In genomic region chr19:14195216-14195615, GRCh38 we compare ENCODE assay signal across 6 cellular contexts. TPM values are rescaled to one million over a fixed set of nuclear protein-coding genes. Genes with fewer than 3 reads are reported as not detected.
DNase-seq lines count a peak whose midpoint lies in the region; ATAC-seq, FAIRE-seq and TF ChIP-seq lines count a peak whose summit lies in the region.
"Not testable (repeated sequence)": the region's sequence is repeated elsewhere in the genome, so short reads cannot be mapped to it uniquely, and the experiment has no call there.
"Had no signal": no experiment of that assay in that cellular context is flagged by ENCODE, and none has a peak within 500 bp of the region (broad histone marks: within the 10 kb centered on the region; RNA-seq: fewer than 3 reads in every experiment).

No MANE protein-coding gene starts in this region.

- not testable (repeated sequence) for ATAC-seq in K562

- WGBS in K562 (ENCODE audit: insufficient coverage, low coverage, missing lambda C conversion rate) = 81% methylated on average over 8 of the region's 12 CpGs

- TF ChIP-seq EP300 in K562 (IDR thresholded peaks at IDR 0.05; ENCODE audit: low read length) = not testable (repeated sequence)

- not testable (repeated sequence) for H3K9me1 ChIP-seq in K562 (ENCODE audit: control insufficient read depth, insufficient read depth, low read length)

- not testable (repeated sequence) for H4K20me1 ChIP-seq in K562 (replicated peaks; ENCODE audit: control insufficient read depth, insufficient read depth, low read length); osteoblast (ENCODE audit: insufficient read depth, low read length)

- not testable (repeated sequence) for TF ChIP-seq CTCF in K562 (IDR thresholded peaks at IDR 0.05 in 2 of 3, conservative IDR thresholded peaks at IDR 0.05 in 1 of 3; ENCODE audit: insufficient read depth in 2 of 3, low read depth in 1 of 3, low read length in 3 of 3); osteoblast (IDR thresholded peaks at IDR 0.05; ENCODE audit: extremely low read depth, low read depth, low read length)

- H3K9ac ChIP-seq in K562 (ENCODE audit: insufficient read depth in 1 of 2, low read depth in 2 of 2, low read length in 2 of 2) = not testable (repeated sequence)

- not testable (repeated sequence) for H3K4me2 ChIP-seq in K562 (ENCODE audit: insufficient read depth, low read length); osteoblast (ENCODE audit: insufficient read depth, low read length)

- not testable (repeated sequence) for TF ChIP-seq POLR2A in K562 (conservative IDR thresholded peaks at IDR 0.05)

- H3K36me3 ChIP-seq in K562 (ENCODE audit: control insufficient read depth, insufficient read depth, low read length); osteoblast (ENCODE audit: insufficient read depth, low read length): not testable (repeated sequence)

- BruUV-seq in K562 (replicated peaks; lab: Mats Ljungman, UMichigan) = not testable (repeated sequence)

- intact Hi-C loops in K562 (cut with micrococcal nuclease) = loop anchor here (10.0 kb wide), 1 partner anchor 290 kb away; no protein-coding TSS in a partner anchor
- intact Hi-C loops in dendritic cell treated with granulocyte-macrophage colony-stimulating factor and Interleukin-4, amounts not matched to agents 40 ng/mL and 50 ng/mL, for 4 days (cut with micrococcal nuclease) = loop anchor here (5.0 kb wide), 1 partner anchor 152 kb away; no protein-coding TSS in a partner anchor
- intact Hi-C loops in head of caudate nucleus (cut with DNase I) = not testable (repeated sequence)

- DNase-seq in activated CD4-positive, alpha-beta T cell treated with anti-CD3 and anti-CD28 coated beads, Interleukin-2, amount 10 ng/mL, durations not matched to agents 7 days and 5 days; K562 (ENCODE audit: extremely low read depth in 1 of 4, low spot score in 3 of 4): not testable (repeated sequence)
- peak in 37 of 42 donors; percentile 26 to 83 (median 60) for DNase-seq in head of caudate nucleus
- peak; percentile 17 for DNase-seq in osteoblast (ENCODE audit: insufficient read length, low spot score, missing footprints)

- H3K79me2 ChIP-seq in K562 (ENCODE audit: control insufficient read depth, insufficient read depth, low read length); osteoblast (ENCODE audit: insufficient read depth, low read length): not testable (repeated sequence)

- H3K4me1 ChIP-seq in K562 (replicated peaks in 1 of 2; ENCODE audit: control insufficient read depth in 2 of 2, insufficient read depth in 2 of 2, low read length in 2 of 2); osteoblast (ENCODE audit: insufficient read depth, low read length): not testable (repeated sequence)

- H3K27ac Mint-ChIP-seq in activated CD4-positive, alpha-beta T cell treated with anti-CD3 and anti-CD28 coated beads, Interleukin-2, amount 10 ng/mL, durations not matched to agents 7 days and 5 days = peak overlapping the region; percentile 38
- peak overlapping the region; percentile 16 for H3K27ac Mint-ChIP-seq in dendritic cell treated with granulocyte-macrophage colony-stimulating factor and Interleukin-4, amounts not matched to agents 40 ng/mL and 50 ng/mL, for 4 days

- H3K27ac ChIP-seq in K562 (ENCODE audit: extremely low read depth, low read depth, low read length); osteoblast (ENCODE audit: low read depth, low read length): not testable (repeated sequence)

- H3K9me3 Mint-ChIP-seq in activated CD4-positive, alpha-beta T cell treated with anti-CD3 and anti-CD28 coated beads, Interleukin-2, amount 10 ng/mL, durations not matched to agents 7 days and 5 days; dendritic cell treated with granulocyte-macrophage colony-stimulating factor and Interleukin-4, amounts not matched to agents 40 ng/mL and 50 ng/mL, for 4 days: not testable (repeated sequence)

- not testable (repeated sequence) for H3K27me3 Mint-ChIP-seq in activated CD4-positive, alpha-beta T cell treated with anti-CD3 and anti-CD28 coated beads, Interleukin-2, amount 10 ng/mL, durations not matched to agents 7 days and 5 days
- peaks cover 18% of the 10 kb centered on the region for H3K27me3 Mint-ChIP-seq in dendritic cell treated with granulocyte-macrophage colony-stimulating factor and Interleukin-4, amounts not matched to agents 40 ng/mL and 50 ng/mL, for 4 days

- not testable (repeated sequence) for FAIRE-seq in K562 (lab: Jason Lieb, UNC)

- H3K4me1 Mint-ChIP-seq in activated CD4-positive, alpha-beta T cell treated with anti-CD3 and anti-CD28 coated beads, Interleukin-2, amount 10 ng/mL, durations not matched to agents 7 days and 5 days = peaks cover 30% of the 10 kb centered on the region
- peaks cover 24% of the 10 kb centered on the region for H3K4me1 Mint-ChIP-seq in dendritic cell treated with granulocyte-macrophage colony-stimulating factor and Interleukin-4, amounts not matched to agents 40 ng/mL and 50 ng/mL, for 4 days (ENCODE audit: low read depth)

- not testable (repeated sequence) for H3K4me3 ChIP-seq in K562; osteoblast (ENCODE audit: insufficient read depth, low read length)

- H3K9me3 ChIP-seq in K562 (replicated peaks; ENCODE audit: control insufficient read depth, insufficient read depth, low read depth, low read length); osteoblast (ENCODE audit: low read depth, low read length): not testable (repeated sequence)

- CTCF ChIA-PET in activated CD4-positive, alpha-beta T cell treated with anti-CD3 and anti-CD28 coated beads, Interleukin-2, amount 10 ng/mL, durations not matched to agents 7 days and 5 days (lab: Charles Lee) = interaction anchor here (3.1 kb wide), 1 partner anchor 154 kb away, joined by 15 read pairs; no protein-coding TSS in a partner anchor
- CTCF ChIA-PET in K562 (lab: Yijun Ruan, JAX; ENCODE audit: low intra/inter-chr PET ratio) = interaction anchor here (1.4 kb wide), 1 partner anchor 124 kb away, joined by 5 read pairs; no protein-coding TSS in a partner anchor

- H3K36me3 Mint-ChIP-seq in activated CD4-positive, alpha-beta T cell treated with anti-CD3 and anti-CD28 coated beads, Interleukin-2, amount 10 ng/mL, durations not matched to agents 7 days and 5 days (ENCODE audit: low read depth); dendritic cell treated with granulocyte-macrophage colony-stimulating factor and Interleukin-4, amounts not matched to agents 40 ng/mL and 50 ng/mL, for 4 days (ENCODE audit: low read depth): not testable (repeated sequence)

- not testable (repeated sequence) for TF ChIP-seq RAD21 in K562 (CRISPR knock-in tag; conservative IDR thresholded peaks at IDR 0.05 in 1 of 2, IDR thresholded peaks at IDR 0.05 in 1 of 2)

- not testable (repeated sequence) for H2AFZ ChIP-seq in K562 (ENCODE audit: low read depth, low read length); osteoblast (ENCODE audit: low read length)

- in situ Hi-C loops in K562 (cut with MboI) = loop anchor here (5.0 kb wide), 2 partner anchors 152 to 282 kb away; partner anchors contain the start of gene PTGER1

- not testable (repeated sequence) for H3K27me3 ChIP-seq in K562 (ENCODE audit: control insufficient read depth in 2 of 2, insufficient read depth in 2 of 2, low read length in 2 of 2); osteoblast (ENCODE audit: insufficient read depth, low read length)

- H3K4me3 Mint-ChIP-seq in activated CD4-positive, alpha-beta T cell treated with anti-CD3 and anti-CD28 coated beads, Interleukin-2, amount 10 ng/mL, durations not matched to agents 7 days and 5 days; dendritic cell treated with granulocyte-macrophage colony-stimulating factor and Interleukin-4, amounts not matched to agents 40 ng/mL and 50 ng/mL, for 4 days: not testable (repeated sequence)

- POLR2A ChIA-PET in activated CD4-positive, alpha-beta T cell treated with anti-CD3 and anti-CD28 coated beads, Interleukin-2, amount 10 ng/mL, durations not matched to agents 7 days and 5 days (lab: Charles Lee); K562 (lab: Yijun Ruan, JAX): not testable (repeated sequence)

RNA-seq across cellular contexts. Expression of gene ADGRL1, which starts 10.8 kb away (rescaled TPM):
- total RNA-seq in activated CD4-positive, alpha-beta T cell treated with anti-CD3 and anti-CD28 coated beads, Interleukin-2, amount 10 ng/mL, durations not matched to agents 7 days and 5 days = 10 to 100 TPM; 12.5 to 14.0 TPM
- 52.8 and 150 TPM in 2 replicates for total RNA-seq in K562 (2011; cell fraction: chromatin; rRNA removed; ENCODE audit: low replicate concordance)
- total RNA-seq in K562 (2011; cell fraction: nucleolus; rRNA removed) = 73.8 and 77.4 TPM in 2 replicates
- total RNA-seq in K562 (2011; cell fraction: nucleoplasm; rRNA removed) = 64.1 and 80.0 TPM in 2 replicates
- total RNA-seq in K562 (2014; rRNA removed) (10.9 TPM in 2 replicates), K562 (2014; rRNA removed; fragmentation: Illumina TruSeq; extraction: Trizol) (2.8 and 3.3 TPM in 2 replicates), K562 (2015; rRNA removed; fragmentation: Illumina TruSeq; extraction: Trizol) (6.7 and 7.6 TPM in 2 replicates), K562 (2021) (33.2 and 37.0 TPM in 2 replicates), osteoblast (2.5 and 2.9 TPM in 2 replicates)
- polyA plus RNA-seq in K562 (2011; rRNA removed) (8.6 and 14.7 TPM in 2 replicates), K562 (2014; fragmentation: Illumina TruSeq; extraction: Trizol) (10.8 and 16.6 TPM in 2 replicates), K562 (2014; fragmentation: Nextera tagmentation; extraction: Ambion mirVana) (under 1 TPM; 0.14 to 0.27 TPM), K562 (2014; rRNA removed) (12.6 and 20.3 TPM in 2 replicates)
- polyA plus RNA-seq in K562 (2011; cell fraction: cytosol; rRNA removed) = 10.0 and 19.9 TPM in 2 replicates
- polyA plus RNA-seq in K562 (2011; cell fraction: nucleus; rRNA removed) = 50.7 and 75.0 TPM in 2 replicates
- 12.4 and 16.3 TPM in 2 replicates for polyA plus RNA-seq in K562 (2012)
- polyA minus RNA-seq in K562 (2011; rRNA and poly(A)+ RNA removed) = 9.3 and 13.3 TPM in 2 replicates
- polyA minus RNA-seq in K562 (2011; cell fraction: cytosol; rRNA and poly(A)+ RNA removed) = 31.3 and 46.7 TPM in 2 replicates
- 17.5 and 24.1 TPM in 2 replicates for polyA minus RNA-seq in K562 (2011; cell fraction: nucleus; rRNA and poly(A)+ RNA removed)
- polyA plus RNA-seq: CD14-positive monocyte had no signal

RNA-seq across cellular contexts. Expression of gene ASF1B, which starts 58.8 kb away (rescaled TPM):
- 100 to 1,000 TPM; 119 to 131 TPM for total RNA-seq in activated CD4-positive, alpha-beta T cell treated with anti-CD3 and anti-CD28 coated beads, Interleukin-2, amount 10 ng/mL, durations not matched to agents 7 days and 5 days
- total RNA-seq in K562 (2011; cell fraction: chromatin; rRNA removed; ENCODE audit: low replicate concordance) = 7.9 and 16.6 TPM in 2 replicates
- total RNA-seq in K562 (2011; cell fraction: nucleolus; rRNA removed) = 18.7 and 23.9 TPM in 2 replicates
- total RNA-seq in K562 (2011; cell fraction: nucleoplasm; rRNA removed) = 14.1 and 22.4 TPM in 2 replicates
- total RNA-seq in K562 (2014; rRNA removed) (54.8 and 85.6 TPM in 2 replicates), K562 (2014; rRNA removed; fragmentation: Illumina TruSeq; extraction: Trizol) (29.4 and 30.7 TPM in 2 replicates), K562 (2015; rRNA removed; fragmentation: Illumina TruSeq; extraction: Trizol) (38.0 and 39.3 TPM in 2 replicates), K562 (2021) (59.6 and 66.6 TPM in 2 replicates), osteoblast (1.1 and 2.7 TPM in 2 replicates)
- polyA plus RNA-seq in K562 (2011; rRNA removed) (43.1 and 69.4 TPM in 2 replicates), K562 (2014; fragmentation: Illumina TruSeq; extraction: Trizol) (59.5 and 60.9 TPM in 2 replicates), K562 (2014; fragmentation: Nextera tagmentation; extraction: Ambion mirVana) (1 to 10 TPM; 6.0 to 8.0 TPM), K562 (2014; rRNA removed) (52.7 and 53.3 TPM in 2 replicates)
- polyA plus RNA-seq in K562 (2011; cell fraction: cytosol; rRNA removed) = 75.6 and 117 TPM in 2 replicates
- 22.8 and 25.8 TPM in 2 replicates for polyA plus RNA-seq in K562 (2011; cell fraction: nucleus; rRNA removed)
- polyA plus RNA-seq in K562 (2012) = 72.6 and 87.5 TPM in 2 replicates
- 19.4 and 39.5 TPM in 2 replicates for polyA minus RNA-seq in K562 (2011; rRNA and poly(A)+ RNA removed)
- 43.6 and 47.1 TPM in 2 replicates for polyA minus RNA-seq in K562 (2011; cell fraction: cytosol; rRNA and poly(A)+ RNA removed)
- polyA minus RNA-seq in K562 (2011; cell fraction: nucleus; rRNA and poly(A)+ RNA removed) = 11.0 and 13.6 TPM in 2 replicates
